ENCODE assay signal across 26 cellular contexts in genomic region chr2:25506226-25506625, GRCh38.
"Had no signal": no experiment of that assay in that cellular context is flagged by ENCODE, and none has a peak within 500 bp of the region (broad histone marks: within the 10 kb centered on the region; RNA-seq: fewer than 3 reads in every experiment).

No MANE protein-coding gene starts in this region.

- H3K4me3 Mint-ChIP-seq: immature natural killer cell; naive thymus-derived CD4-positive, alpha-beta T cell; natural killer cell treated with Interleukin-12 subunit alpha and Interleukin-12 subunit beta and Interleukin-15 and Interleukin-18, amount 100 ng/mL, for 72 hours; stimulated activated naive B cell treated with anti-CD40 and anti-IgM and Interleukin-4, amounts not matched to agents 10 μg/mL and 1 μg/mL and 100 μg/mL, for 72 hours had no signal

- DNase-seq: hypothalamus; immature natural killer cell; kidney; left ventricle myocardium inferior; midbrain; mucosa of descending colon; naive thymus-derived CD4-positive, alpha-beta T cell; ovary; right lobe of liver; stimulated activated CD4-positive, alpha-beta T cell treated with anti-CD3 and anti-CD28 coated beads, Interleukin-12 subunit alpha, Interleukin-12 subunit beta, amount 100 ng/mL, for 4 hours; stimulated activated CD4-positive, alpha-beta T cell treated with anti-CD3 and anti-CD28 coated beads, Interleukin-15, amount 100 ng/mL, for 24 hours; stimulated activated CD4-positive, alpha-beta T cell treated with anti-CD3 and anti-CD28 coated beads, Interleukin-2, amount 100 ng/mL, for 24 hours; stimulated activated CD4-positive, alpha-beta T cell treated with anti-CD3 and anti-CD28 coated beads, Interleukin-4, amount 100 ng/mL, for 1 hour; stimulated activated naive B cell treated with anti-CD40 and anti-IgM and Interleukin-4, amounts not matched to agents 10 μg/mL and 1 μg/mL and 100 μg/mL, for 72 hours; stimulated activated naive CD8-positive, alpha-beta T cell treated with anti-CD3 and anti-CD28 coated beads, Interleukin-15, Interleukin-2, amounts not matched to agents 100 U/mL and 50 U/mL, for 24 hours; stomach; testis; thyroid gland; transverse colon; upper lobe of left lung had no signal

- H3K27me3 ChIP-seq: ovary, right atrium auricular region, right lobe of liver, stomach, testis, thyroid gland, transverse colon, upper lobe of left lung had no signal

- H3K9me3 ChIP-seq: left ventricle myocardium inferior, mucosa of descending colon, ovary, right atrium auricular region, right lobe of liver, stomach, testis, thyroid gland, transverse colon, upper lobe of left lung had no signal

- H3K27me3 Mint-ChIP-seq: natural killer cell treated with Interleukin-12 subunit alpha and Interleukin-12 subunit beta and Interleukin-15 and Interleukin-18, amount 100 ng/mL, for 72 hours; progenitor cell of endocrine pancreas; stimulated activated naive B cell treated with anti-CD40 and anti-IgM and Interleukin-4, amounts not matched to agents 10 μg/mL and 1 μg/mL and 100 μg/mL, for 72 hours had no signal

- FAIRE-seq: islet of Langerhans, kidney had no signal

- H3K27ac Mint-ChIP-seq: immature natural killer cell; natural killer cell treated with Interleukin-12 subunit alpha and Interleukin-12 subunit beta and Interleukin-15 and Interleukin-18, amount 100 ng/mL, for 72 hours; progenitor cell of endocrine pancreas; stimulated activated naive B cell treated with anti-CD40 and anti-IgM and Interleukin-4, amounts not matched to agents 10 μg/mL and 1 μg/mL and 100 μg/mL, for 72 hours had no signal

- H3K27ac ChIP-seq: left ventricle myocardium inferior, ovary, right atrium auricular region, right lobe of liver, skin epidermis, stomach, testis, thyroid gland, transverse colon, upper lobe of left lung had no signal

- H3K36me3 ChIP-seq: left ventricle myocardium inferior, ovary, right atrium auricular region, right lobe of liver, stomach, thyroid gland, transverse colon, upper lobe of left lung had no signal

- H3K4me3 ChIP-seq: left ventricle myocardium inferior, lung, mucosa of descending colon, ovary, right atrium auricular region, right lobe of liver, skin epidermis, stomach, testis, thyroid gland, transverse colon, upper lobe of left lung had no signal

- H3K9me3 Mint-ChIP-seq: immature natural killer cell; natural killer cell treated with Interleukin-12 subunit alpha and Interleukin-12 subunit beta and Interleukin-15 and Interleukin-18, amount 100 ng/mL, for 72 hours; stimulated activated naive B cell treated with anti-CD40 and anti-IgM and Interleukin-4, amounts not matched to agents 10 μg/mL and 1 μg/mL and 100 μg/mL, for 72 hours had no signal

- H3K4me1 ChIP-seq: left ventricle myocardium inferior, right atrium auricular region, right lobe of liver, stomach, testis, thyroid gland, transverse colon, upper lobe of left lung had no signal

- ATAC-seq: mucosa of descending colon; naive thymus-derived CD4-positive, alpha-beta T cell; natural killer cell treated with Interleukin-12 subunit alpha and Interleukin-12 subunit beta and Interleukin-15 and Interleukin-18, amount 100 ng/mL, for 72 hours; right lobe of liver; stimulated activated naive B cell treated with anti-CD40 and anti-IgM and Interleukin-4, amounts not matched to agents 10 μg/mL and 1 μg/mL and 100 μg/mL, for 72 hours; stimulated activated naive CD8-positive, alpha-beta T cell treated with anti-CD3 and anti-CD28 coated beads, Interleukin-15, Interleukin-2, amounts not matched to agents 100 U/mL and 50 U/mL, for 24 hours had no signal

- H3K4me1 Mint-ChIP-seq: immature natural killer cell; stimulated activated naive B cell treated with anti-CD40 and anti-IgM and Interleukin-4, amounts not matched to agents 10 μg/mL and 1 μg/mL and 100 μg/mL, for 72 hours had no signal

- H3K36me3 Mint-ChIP-seq: immature natural killer cell; natural killer cell treated with Interleukin-12 subunit alpha and Interleukin-12 subunit beta and Interleukin-15 and Interleukin-18, amount 100 ng/mL, for 72 hours; stimulated activated naive B cell treated with anti-CD40 and anti-IgM and Interleukin-4, amounts not matched to agents 10 μg/mL and 1 μg/mL and 100 μg/mL, for 72 hours had no signal
